Comparison of ENCODE assay signal across 15 cellular contexts in the genomic region with DNA sequence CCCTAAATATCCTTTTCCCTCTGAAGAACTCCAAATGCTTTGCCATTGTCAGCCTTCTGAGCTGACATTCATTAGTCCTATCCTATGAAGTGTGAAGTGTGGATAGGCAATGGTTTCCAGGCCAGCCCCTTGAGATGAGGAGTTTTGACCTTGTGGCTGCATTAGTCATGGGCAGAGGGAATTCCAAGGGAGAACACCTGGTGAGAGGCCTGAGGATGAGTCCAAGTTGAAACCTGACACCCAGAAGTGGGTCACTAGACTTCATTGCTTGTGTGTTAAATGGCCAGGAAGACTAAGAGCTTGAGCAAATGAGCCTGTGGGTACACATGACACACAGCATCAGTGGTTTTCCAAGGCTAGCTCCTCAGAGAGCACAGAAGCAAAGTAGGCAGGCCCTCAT.
A peak's percentile ranks its signal among the peaks of the same experiment; 100 is the strongest.
DNase-seq lines count a peak whose midpoint lies in the region; ATAC-seq, FAIRE-seq and TF ChIP-seq lines count a peak whose summit lies in the region.
"Had no signal": no experiment of that assay in that cellular context is flagged by ENCODE, and none has a peak within 500 bp of the region (broad histone marks: within the 10 kb centered on the region; RNA-seq: fewer than 3 reads in every experiment).

No MANE protein-coding gene starts in this region.

- H3K4me1 ChIP-seq in H1 (replicated peaks in 1 of 4; ENCODE audit: control insufficient read depth in 3 of 4, insufficient read depth in 4 of 4, low read length in 3 of 4): peaks cover 0 to 8% (median 2%) of the 10 kb centered on the region in 4 experiments; a peak in 5 of 7 replicates
- H3K4me1 ChIP-seq in heart left ventricle: no peaks in the 10 kb centered on the region
- H3K4me1 ChIP-seq: lower lobe of right lung, neural progenitor cell had no signal

- intact Hi-C loops in heart left ventricle (cut with DNase I): no loop called here

- no peak overlapping the region for H2BK120ac ChIP-seq in H1 (replicated peaks; ENCODE audit: low read depth, low read length)

- no peak for TF ChIP-seq CTCF in H1 (IDR thresholded peaks at IDR 0.05; ENCODE audit: control extremely low read depth in 1 of 3, insufficient read depth in 1 of 3, low read depth in 1 of 3, low read length in 3 of 3)
- TF ChIP-seq CTCF in heart left ventricle (IDR thresholded peaks at IDR 0.05): no peak

- no peak overlapping the region for H4K8ac ChIP-seq in H1 (ENCODE audit: extremely low read depth, insufficient read depth, low read length)

- POLR2A ChIA-PET in H1 (lab: Charles Lee; ENCODE audit: partially characterized antibody): no interaction called here

- no peak overlapping the region for H3K14ac ChIP-seq in H1 (ENCODE audit: insufficient read length)

- H3K79me1 ChIP-seq in H1 (ENCODE audit: low read depth, low read length): no peaks in the 10 kb centered on the region

- ATAC-seq in stimulated activated naive CD8-positive, alpha-beta T cell treated with anti-CD3 and anti-CD28 coated beads, Interleukin-15, Interleukin-2, amounts not matched to agents 100 U/mL and 50 U/mL, for 24 hours: no peak
- no peak for ATAC-seq in heart left ventricle
- ATAC-seq: lower lobe of right lung had no signal

- peak overlapping the region; percentile 13; the same call in 1 of the 2 replicates for H3K18ac ChIP-seq in H1 (ENCODE audit: extremely low read depth, low read length)

- peak overlapping the region in 1 of 2 experiments; percentile 36; a peak in 1 of 4 replicates for H3K4me2 ChIP-seq in H1 (ENCODE audit: insufficient read depth in 1 of 2, low read depth in 2 of 2, low read length in 2 of 2)
- H3K4me2 ChIP-seq: neural progenitor cell had no signal

- H4K91ac ChIP-seq in H1 (replicated peaks; ENCODE audit: insufficient read length, low read length): no peak overlapping the region

- no peaks in the 10 kb centered on the region for H3K23me2 ChIP-seq in H1 (ENCODE audit: low read depth, low read length)

- no peak for TF ChIP-seq EP300 in H1 (IDR thresholded peaks at IDR 0.05; ENCODE audit: borderline replicate concordance in 1 of 2, low read depth in 2 of 2, low read length in 2 of 2)

- H3K23ac ChIP-seq in H1 (ENCODE audit: insufficient read length): no peak overlapping the region

- H3K27ac ChIP-seq in H1 (ENCODE audit: low read depth, low read length) (no peak overlapping the region), heart left ventricle (no peak overlapping the region)
- H3K27ac ChIP-seq: C4-2B, lower lobe of right lung, neural progenitor cell, skin epidermis had no signal

- CTCF ChIA-PET in H1 (lab: Charles Lee; ENCODE audit: partially characterized antibody): interaction anchor here (0.9 to 1.9 kb wide), 5 partner anchors 10 to 233 kb away, joined by 4 to 6 read pairs (median 5); no protein-coding TSS in a partner anchor

- no peak for TF ChIP-seq RAD21 in H1 (IDR thresholded peaks at IDR 0.05 in 1 of 2, conservative IDR thresholded peaks at IDR 0.05 in 1 of 2; ENCODE audit: low read depth in 2 of 2, low read length in 2 of 2)

- no peak overlapping the region for H2BK12ac ChIP-seq in H1 (ENCODE audit: low read depth, low read length)

- H2BK5ac ChIP-seq in H1 (ENCODE audit: low read depth, low read length): no peak overlapping the region

- peak; percentile 71 for FAIRE-seq in H1 (lab: Jason Lieb, UNC)

- H3K56ac ChIP-seq in H1 (replicated peaks; ENCODE audit: insufficient read length, low read depth, low read length): no peak overlapping the region

- no peak overlapping the region for H2AK5ac ChIP-seq in H1 (ENCODE audit: low read depth, low read length)

- H3K79me2 ChIP-seq in H1 (ENCODE audit: control insufficient read depth in 1 of 2, insufficient read depth in 2 of 2, low read length in 2 of 2): no peaks in the 10 kb centered on the region

- H3K36me3 ChIP-seq in H1 (ENCODE audit: control insufficient read depth in 2 of 4, insufficient read depth in 4 of 4, low read length in 3 of 4): no peaks in the 10 kb centered on the region
- H3K36me3 ChIP-seq in heart left ventricle: no peaks in the 10 kb centered on the region
- H3K36me3 ChIP-seq: lower lobe of right lung, neural progenitor cell had no signal

- H3K4ac ChIP-seq in H1 (replicated peaks; ENCODE audit: insufficient read length, low read depth, low read length): no peak overlapping the region

- no peak overlapping the region for H3K9ac ChIP-seq in H1 (replicated peaks in 1 of 4; ENCODE audit: extremely low read depth in 1 of 4, low read depth in 3 of 4, low read length in 3 of 4)
- H3K9ac ChIP-seq: neural progenitor cell had no signal

- no peak overlapping the region for H2BK20ac ChIP-seq in H1 (ENCODE audit: low read length)

- no peak overlapping the region for H4K5ac ChIP-seq in H1 (ENCODE audit: insufficient read length, low read depth, low read length)

- no peaks in the 10 kb centered on the region for H3K9me3 ChIP-seq in H1 (ENCODE audit: insufficient read depth in 2 of 2, low read depth in 1 of 2, low read length in 1 of 2)
- H3K9me3 ChIP-seq in heart left ventricle: no peaks in the 10 kb centered on the region
- H3K9me3 ChIP-seq: lower lobe of right lung had no signal

- H3K27me3 ChIP-seq in H1 (replicated peaks in 1 of 4; ENCODE audit: control insufficient read depth in 3 of 4, extremely low read depth in 1 of 4, insufficient read depth in 3 of 4, low read length in 3 of 4) (no peaks in the 10 kb centered on the region), heart left ventricle (peaks cover 0 to 3% (median 0%) of the 10 kb centered on the region in 9 donors)
- H3K27me3 ChIP-seq: neural progenitor cell had no signal

- no peak for TF ChIP-seq POLR2A in H1 (IDR thresholded peaks at IDR 0.05; ENCODE audit: control extremely low read depth in 1 of 2, low read depth in 2 of 2, low read length in 2 of 2)
- no peak for TF ChIP-seq POLR2A in heart left ventricle (IDR thresholded peaks at IDR 0.05)

- H4K20me1 ChIP-seq in H1 (replicated peaks in 1 of 2; ENCODE audit: control insufficient read depth in 1 of 2, insufficient read depth in 2 of 2, low read length in 2 of 2): no peaks in the 10 kb centered on the region

- H3K4me3 ChIP-seq in H1 (ENCODE audit: extremely low read depth in 1 of 4, insufficient read depth in 2 of 4, low read depth in 3 of 4, low read length in 4 of 4) (no peak overlapping the region), heart left ventricle (no peak overlapping the region)
- H3K4me3 ChIP-seq: lower lobe of right lung, neural progenitor cell, skin epidermis had no signal

- no peak overlapping the region for H2BK15ac ChIP-seq in H1 (ENCODE audit: low read length)

- peak; percentile 81 for DNase-seq in H4 (ENCODE audit: low spot score)
- peak; percentile 9 for DNase-seq in NCI-H2029 treated with DMSO at 0.1 percent for 48 hours (lab: John Stamatoyannopoulos, UW)
- DNase-seq in H1 (ENCODE audit: low read depth in 1 of 2, low spot score in 2 of 2): peak in 1 of 2 experiments; percentile 27
- peak; percentile 39 for DNase-seq in myocyte (ENCODE audit: low read depth)
- DNase-seq in stimulated activated naive CD8-positive, alpha-beta T cell treated with anti-CD3 and anti-CD28 coated beads, Interleukin-15, Interleukin-2, amounts not matched to agents 100 U/mL and 50 U/mL, for 24 hours: no peak
- DNase-seq in DMS153 treated with DMSO at 0.1 percent for 48 hours (lab: John Stamatoyannopoulos, UW; ENCODE audit: unreplicated experiment): no peak
- DNase-seq in heart left ventricle: no peak
- DNase-seq in hippocampal formation (lab: John Stamatoyannopoulos, UW): no peak
- DNase-seq: activated CD4-positive, alpha-beta T cell treated with anti-CD3 and anti-CD28 coated beads, Interleukin-2, amount 50 U/mL, for 48 hours; aorta; lower lobe of right lung; NCI-H2081 treated with DMSO at 0.1 percent for 48 hours had no signal

- H2AFZ ChIP-seq in H1 (ENCODE audit: low read length): no peak overlapping the region; the same call in 1 of the 2 replicates
- H2AFZ ChIP-seq: neural progenitor cell had no signal

TF ChIP-seq in H1, 55 proteins besides CTCF, POLR2A, EP300 and RAD21:
- TF ChIP-seq CREB1 (IDR thresholded peaks at IDR 0.05) (no peak), CBX5 (IDR thresholded peaks at IDR 0.05; ENCODE audit: low read depth, low read length) (no peak), GTF2F1 (IDR thresholded peaks at IDR 0.05; ENCODE audit: borderline replicate concordance, low read depth, low read length) (no peak), ASH2L (IDR thresholded peaks at IDR 0.05; ENCODE audit: low read length) (no peak), TCF12 (IDR thresholded peaks at IDR 0.05; ENCODE audit: low read depth, low read length) (no peak), ZNF274 (IDR thresholded peaks at IDR 0.05; ENCODE audit: borderline replicate concordance, extremely low read depth, low read length) (no peak), MAX (IDR thresholded peaks at IDR 0.05) (no peak), TAF7 (optimal IDR thresholded peaks at IDR 0.05; ENCODE audit: borderline replicate concordance, low read depth, low read length) (no peak), EGR1 (IDR thresholded peaks at IDR 0.05; ENCODE audit: borderline replicate concordance, low read depth, low read length) (no peak), BACH1 (IDR thresholded peaks at IDR 0.05; ENCODE audit: low read length) (no peak), EZH2 (IDR thresholded peaks at IDR 0.05; ENCODE audit: low read depth, low read length, severe bottlenecking) (no peak), HDAC2 (IDR thresholded peaks at IDR 0.05; ENCODE audit: borderline replicate concordance in 1 of 2, low read depth in 2 of 2, low read length in 2 of 2) (no peak), RXRA (IDR thresholded peaks at IDR 0.05; ENCODE audit: insufficient read depth, low read depth, low read length) (no peak)

Comparison
In these comparisons a context has a peak if more than half of its experiments do, and no peak if none do; other contexts are left out.
1. DNase-seq: peak in H4 (single experiment), NCI-H2029 treated with DMSO at 0.1 percent for 48 hours (single experiment) and myocyte (single experiment); none in stimulated activated naive CD8-positive, alpha-beta T cell treated with anti-CD3 and anti-CD28 coated beads, Interleukin-15, Interleukin-2, amounts not matched to agents 100 U/mL and 50 U/mL, for 24 hours (single experiment), DMS153 treated with DMSO at 0.1 percent for 48 hours (single experiment), heart left ventricle (0 of 5) and hippocampal formation (0 of 2).